Comparison of ENCODE assay signal across 12 cellular contexts in genomic region chr2:100741880-100742814, GRCh38.
DNase-seq lines count a peak whose midpoint lies in the region; TF ChIP-seq lines count a peak whose summit lies in the region.
"Had no signal": no experiment of that assay in that cellular context is flagged by ENCODE, and none has a peak within 500 bp of the region (broad histone marks: within the 10 kb centered on the region; RNA-seq: fewer than 3 reads in every experiment).

No MANE protein-coding gene starts in this region.

- H3K36me3 ChIP-seq in OCI-LY7 (ENCODE audit: insufficient read depth, low read length) = no peaks in the 10 kb centered on the region

- peak; percentile 94 for DNase-seq in AG04450 (ENCODE audit: low read depth, low spot score)
- peak; percentile 8 for DNase-seq in RKO (ENCODE audit: low spot score)
- DNase-seq in fibroblast of gingiva (ENCODE audit: low read depth) = peak; percentile 97
- peak; percentile 95 for DNase-seq in non-pigmented ciliary epithelial cell (ENCODE audit: low read depth)
- DNase-seq in lower leg skin (ENCODE audit: low spot score in 2 of 2) = no peak
- DNase-seq in NCI-H2081 (lab: John Stamatoyannopoulos, UW) = no peak
- DNase-seq in NCI-H2107 treated with DMSO at 0.1 percent for 48 hours (lab: John Stamatoyannopoulos, UW; ENCODE audit: unreplicated experiment) = no peak
- DNase-seq in OCI-LY7 (ENCODE audit: low spot score) = no peak
- DNase-seq: activated naive CD4-positive, alpha-beta T cell treated with Interleukin-2 at 50 U/mL for 16 hours; MV-4-11; stimulated activated CD4-positive, alpha-beta T cell treated with anti-CD3 and anti-CD28 coated beads, Interleukin-4, amount 100 ng/mL, for 24 hours; T-helper 1 cell had no signal

- TF ChIP-seq POLR2A in lower leg skin (IDR thresholded peaks at IDR 0.05) = no peak

- H3K4me3 ChIP-seq in AG04450 (ENCODE audit: low read depth, low read length) (peak overlapping the region; percentile 30), lower leg skin (ENCODE audit: low read depth, poor library complexity, severe bottlenecking) (no peak overlapping the region), OCI-LY7 (ENCODE audit: low read depth, low read length, poor library complexity, severe bottlenecking) (no peak overlapping the region)

- H3K27ac ChIP-seq in AG04450 (ENCODE audit: low read depth, low read length) (peak overlapping the region; percentile 100), OCI-LY7 (ENCODE audit: low read depth, low read length, poor library complexity, severe bottlenecking) (no peak overlapping the region)

- intact Hi-C loops in lower leg skin (cut with DNase I; ENCODE audit: low total_unique reads) (no loop called here), OCI-LY7 (cut with micrococcal nuclease; ENCODE audit: unreplicated experiment) (no loop called here)

- CTCF ChIA-PET in AG04450 (lab: Charles Lee) = interaction anchor here (0.8 kb wide), 1 partner anchor 15 kb away, joined by 3 read pairs; no protein-coding TSS in a partner anchor
- CTCF ChIA-PET in OCI-LY7 (lab: Charles Lee; ENCODE audit: unreplicated experiment) = no interaction called here

- WGBS in lower leg skin, 2 donors = 37 to 44% methylated on average over 7 of the region's 7 CpGs

- H2AFZ ChIP-seq in OCI-LY7 (ENCODE audit: low read length) = no peak overlapping the region

- POLR2A ChIA-PET in AG04450 (lab: Yijun Ruan, JAX) = interaction anchor here (0.6 to 1.9 kb wide), 12 partner anchors 9 to 450 kb away, joined by 3 to 12 read pairs (median 7); partner anchors contain the start of gene RPL31
- POLR2A ChIA-PET in OCI-LY7 (lab: Charles Lee) = no interaction called here

- no peak overlapping the region for H3K4me2 ChIP-seq in OCI-LY7 (ENCODE audit: low read length)

- H3K4me1 ChIP-seq in OCI-LY7 (ENCODE audit: insufficient read depth, low read length, poor library complexity, severe bottlenecking) = no peaks in the 10 kb centered on the region

- TF ChIP-seq CTCF in AG04450 (IDR thresholded peaks at IDR 0.05; ENCODE audit: low read depth, low read length) = no peak
- no peak for TF ChIP-seq CTCF in lower leg skin (IDR thresholded peaks at IDR 0.05)
- no peak for TF ChIP-seq CTCF in OCI-LY7 (conservative IDR thresholded peaks at IDR 0.05; ENCODE audit: low read length)

- H3K9me3 ChIP-seq in AG04450 (ENCODE audit: control insufficient read depth, insufficient read depth, low read length) (no peaks in the 10 kb centered on the region), OCI-LY7 (ENCODE audit: low read length) (no peaks in the 10 kb centered on the region)

- H3K9me2 ChIP-seq in OCI-LY7 (ENCODE audit: insufficient read depth, low read length) = no peaks in the 10 kb centered on the region

- no peaks in the 10 kb centered on the region for H3K79me2 ChIP-seq in OCI-LY7 (ENCODE audit: insufficient read depth, low read depth, low read length)

- no TSS peak for BruUV-seq in OCI-LY7 (replicated peaks; lab: Mats Ljungman, UMichigan)

- H4K20me1 ChIP-seq in OCI-LY7 (ENCODE audit: insufficient read depth, low read length) = no peaks in the 10 kb centered on the region

- H3K27me3 ChIP-seq in AG04450 (ENCODE audit: control insufficient read depth, insufficient read depth, low read length) = no peaks in the 10 kb centered on the region

Comparison
In these comparisons a context has a peak if more than half of its experiments do, and no peak if none do; other contexts are left out.
1. DNase-seq: peak in AG04450 (single experiment), RKO (single experiment), fibroblast of gingiva (single experiment) and non-pigmented ciliary epithelial cell (single experiment); none in lower leg skin (0 of 2), NCI-H2081 (0 of 2), NCI-H2107 treated with DMSO at 0.1 percent for 48 hours (single experiment) and OCI-LY7 (single experiment).